ENCODE assay signal across 19 cellular contexts in genomic region chr11:88475991-88476418, GRCh38.
DNase-seq lines count a peak whose midpoint lies in the region; ATAC-seq, FAIRE-seq and TF ChIP-seq lines count a peak whose summit lies in the region.
"Had no signal": no experiment of that assay in that cellular context is flagged by ENCODE, and none has a peak within 500 bp of the region (broad histone marks: within the 10 kb centered on the region; RNA-seq: fewer than 3 reads in every experiment).

No MANE protein-coding gene starts in this region.

- H3K4me2 ChIP-seq in IMR-90 (ENCODE audit: low read depth, low read length) (peak overlapping the region; percentile 48), keratinocyte (ENCODE audit: control insufficient read depth, extremely low read depth, insufficient read depth, low read depth, low read length) (no peak overlapping the region)

- H3K4me1 Mint-ChIP-seq in activated naive CD8-positive, alpha-beta T cell treated with anti-CD3 and anti-CD28 coated beads, Interleukin-2, amount 50 U/mL, for 24 hours: no peaks in the 10 kb centered on the region
- H3K4me1 Mint-ChIP-seq: activated naive CD8-positive, alpha-beta T cell treated with anti-CD3 and anti-CD28 coated beads for 36 hours had no signal

- BruUV-seq in IMR-90 (replicated peaks; lab: Mats Ljungman, UMichigan): no TSS peak

- H3K36me3 ChIP-seq in IMR-90 (ENCODE audit: control insufficient read depth, insufficient read depth, low read length) (no peaks in the 10 kb centered on the region), bronchial epithelial cell (ENCODE audit: control insufficient read depth, insufficient read depth, low read length) (no peaks in the 10 kb centered on the region), keratinocyte (ENCODE audit: control insufficient read depth in 2 of 2, extremely low read depth in 1 of 2, insufficient read depth in 2 of 2, low read length in 2 of 2) (no peaks in the 10 kb centered on the region)
- H3K36me3 ChIP-seq: gastrocnemius medialis, Peyer's patch had no signal

- POLR2A ChIA-PET in IMR-90 (lab: Charles Lee; ENCODE audit: unreplicated experiment): no interaction called here

- peak overlapping the region; percentile 93 for H4K5ac ChIP-seq in IMR-90 (ENCODE audit: low read depth, low read length)

- H3K4me3 ChIP-seq in AG09309 (ENCODE audit: control insufficient read depth, low read depth, low read length): no peak overlapping the region
- no peak overlapping the region for H3K4me3 ChIP-seq in IMR-90 (ENCODE audit: insufficient read depth, low read depth, low read length)
- no peak overlapping the region for H3K4me3 ChIP-seq in bronchial epithelial cell (ENCODE audit: low read depth, low read length)
- H3K4me3 ChIP-seq in keratinocyte (ENCODE audit: control insufficient read depth in 2 of 3, extremely low read depth in 1 of 3, insufficient read depth in 2 of 3, low read depth in 1 of 3, low read length in 3 of 3): no peak overlapping the region
- H3K4me3 ChIP-seq: gastrocnemius medialis, lung, Peyer's patch had no signal

- no CpG with 5 or more reads among the region's 1 CpG for WGBS in IMR-90 (ENCODE audit: extremely low coverage in 2 of 2, insufficient read length in 1 of 2), 2 experiments

- H3K9me3 ChIP-seq in IMR-90 (ENCODE audit: control insufficient read depth, insufficient read depth, low read length) (no peaks in the 10 kb centered on the region), keratinocyte (ENCODE audit: control insufficient read depth, low read depth, low read length) (no peaks in the 10 kb centered on the region)
- H3K9me3 ChIP-seq: gastrocnemius medialis, Peyer's patch had no signal

- in situ Hi-C loops in IMR-90 (cut with MboI; ENCODE audit: low sequenced_read_pairs): no loop called here

- H2BK15ac ChIP-seq in IMR-90 (ENCODE audit: low read depth, low read length): peak overlapping the region; percentile 85

- TF ChIP-seq CTCF in AG09309 (IDR thresholded peaks at IDR 0.05; ENCODE audit: control insufficient read depth, insufficient read depth, low read depth, low read length, missing control alignments) (no peak), IMR-90 (conservative IDR thresholded peaks at IDR 0.05; ENCODE audit: low read depth, low read length) (no peak), bronchial epithelial cell (IDR thresholded peaks at IDR 0.05; ENCODE audit: insufficient read depth, low read length, severe bottlenecking) (no peak), keratinocyte (optimal IDR thresholded peaks at IDR 0.05 in 1 of 3, IDR thresholded peaks at IDR 0.05 in 1 of 3, conservative IDR thresholded peaks at IDR 0.05 in 1 of 3; ENCODE audit: extremely low read depth in 1 of 3, insufficient read depth in 2 of 3, low read length in 3 of 3) (no peak)

- peak overlapping the region; percentile 90 for H4K91ac ChIP-seq in IMR-90 (ENCODE audit: insufficient read depth, low read depth, low read length)

- peaks cover 1% of the 10 kb centered on the region for H3K27me3 Mint-ChIP-seq in activated naive CD8-positive, alpha-beta T cell treated with anti-CD3 and anti-CD28 coated beads, Interleukin-2, amount 50 U/mL, for 24 hours
- H3K27me3 Mint-ChIP-seq: activated naive CD8-positive, alpha-beta T cell treated with anti-CD3 and anti-CD28 coated beads for 36 hours; activated T-cell treated with anti-CD3 and anti-CD28 coated beads, Interleukin-2, amount 50 U/mL, for 24 hours; progenitor cell of endocrine pancreas had no signal

- CTCF ChIA-PET in IMR-90 (lab: Yijun Ruan, JAX): no interaction called here

- peak overlapping the region; percentile 94 for H2BK120ac ChIP-seq in IMR-90 (ENCODE audit: low read depth, low read length)

- H3K27me3 ChIP-seq in IMR-90 (ENCODE audit: control insufficient read depth, insufficient read depth, low read length) (no peaks in the 10 kb centered on the region), bronchial epithelial cell (ENCODE audit: control insufficient read depth, insufficient read depth, low read length) (no peaks in the 10 kb centered on the region), keratinocyte (ENCODE audit: control insufficient read depth, extremely low read depth, insufficient read depth, low read length) (no peaks in the 10 kb centered on the region)
- H3K27me3 ChIP-seq: gastrocnemius medialis, Peyer's patch had no signal

- peak overlapping the region; percentile 69; the same call in 1 of the 2 replicates for H3K56ac ChIP-seq in IMR-90 (ENCODE audit: extremely low read depth, insufficient read depth, low read length)

- intact Hi-C loops in IMR-90 (cut with micrococcal nuclease): no loop called here

- FAIRE-seq in bronchial epithelial cell (lab: Jason Lieb, UNC): no peak
- peak; percentile 26 for FAIRE-seq in keratinocyte (lab: Jason Lieb, UNC)
- FAIRE-seq: TTC549 had no signal

- peak overlapping the region; percentile 88 for H3K18ac ChIP-seq in IMR-90 (ENCODE audit: low read depth, low read length)

- peak overlapping the region; percentile 81 for H2AK5ac ChIP-seq in IMR-90 (ENCODE audit: low read depth, low read length)

- H3K36me3 Mint-ChIP-seq in activated naive CD8-positive, alpha-beta T cell treated with anti-CD3 and anti-CD28 coated beads, Interleukin-2, amount 50 U/mL, for 24 hours (ENCODE audit: low read depth): no peaks in the 10 kb centered on the region
- H3K36me3 Mint-ChIP-seq: activated naive CD8-positive, alpha-beta T cell treated with anti-CD3 and anti-CD28 coated beads for 36 hours; natural killer cell treated with Interleukin-12 subunit alpha and Interleukin-12 subunit beta and Interleukin-15 and Interleukin-18, amount 100 ng/mL, for 72 hours had no signal

- H2BK5ac ChIP-seq in IMR-90 (ENCODE audit: low read depth, low read length, poor library complexity, severe bottlenecking): peak overlapping the region; percentile 91

- H3K4ac ChIP-seq in IMR-90 (ENCODE audit: low read depth, low read length): peak overlapping the region; percentile 87

- H3K27ac Mint-ChIP-seq in activated naive CD8-positive, alpha-beta T cell treated with anti-CD3 and anti-CD28 coated beads, Interleukin-2, amount 50 U/mL, for 24 hours: no peak overlapping the region
- H3K27ac Mint-ChIP-seq: activated naive CD8-positive, alpha-beta T cell treated with anti-CD3 and anti-CD28 coated beads for 36 hours; activated T-cell treated with anti-CD3 and anti-CD28 coated beads, Interleukin-2, amount 50 U/mL, for 24 hours; natural killer cell treated with Interleukin-12 subunit alpha and Interleukin-12 subunit beta and Interleukin-15 and Interleukin-18, amount 100 ng/mL, for 72 hours; progenitor cell of endocrine pancreas had no signal

- DNase-seq in AG09309 (ENCODE audit: low read depth) (peak; percentile 40), IMR-90 (peak; percentile 66), bronchial epithelial cell (ENCODE audit: low read depth) (peak; percentile 30), keratinocyte (ENCODE audit: low read depth, low spot score) (no peak), NOMO-1 treated with DMSO at 0.1 percent for 48 hours (lab: John Stamatoyannopoulos, UW; ENCODE audit: unreplicated experiment) (no peak), iPS-NIHi7 (ENCODE audit: extremely low spot score) (no peak), ureter (ENCODE audit: low spot score) (no peak)
- DNase-seq in activated naive CD8-positive, alpha-beta T cell treated with anti-CD3 and anti-CD28 coated beads, Interleukin-2, amount 50 U/mL, for 24 hours: no peak
- DNase-seq: activated naive CD8-positive, alpha-beta T cell treated with anti-CD3 and anti-CD28 coated beads for 36 hours; activated T-cell treated with anti-CD3 and anti-CD28 coated beads, Interleukin-2, amount 50 U/mL, for 24 hours; gastrocnemius medialis; NCI-H1930; NCI-H510A treated with DMSO at 0.1 percent for 48 hours; Peyer's patch; stimulated activated naive CD4-positive, alpha-beta T cell treated with Interleukin-2 at 50 U/mL for 16 hours had no signal

- peak overlapping the region; percentile 67 to 70 for H4K8ac ChIP-seq in IMR-90 (ENCODE audit: low read depth in 2 of 2, low read length in 2 of 2)

- no peak overlapping the region for H3K4me3 Mint-ChIP-seq in activated naive CD8-positive, alpha-beta T cell treated with anti-CD3 and anti-CD28 coated beads, Interleukin-2, amount 50 U/mL, for 24 hours
- H3K4me3 Mint-ChIP-seq: activated naive CD8-positive, alpha-beta T cell treated with anti-CD3 and anti-CD28 coated beads for 36 hours; activated T-cell treated with anti-CD3 and anti-CD28 coated beads, Interleukin-2, amount 50 U/mL, for 24 hours; natural killer cell treated with Interleukin-12 subunit alpha and Interleukin-12 subunit beta and Interleukin-15 and Interleukin-18, amount 100 ng/mL, for 72 hours had no signal

- H3K9me3 Mint-ChIP-seq in activated naive CD8-positive, alpha-beta T cell treated with anti-CD3 and anti-CD28 coated beads, Interleukin-2, amount 50 U/mL, for 24 hours: no peaks in the 10 kb centered on the region
- H3K9me3 Mint-ChIP-seq: activated naive CD8-positive, alpha-beta T cell treated with anti-CD3 and anti-CD28 coated beads for 36 hours; activated T-cell treated with anti-CD3 and anti-CD28 coated beads, Interleukin-2, amount 50 U/mL, for 24 hours; natural killer cell treated with Interleukin-12 subunit alpha and Interleukin-12 subunit beta and Interleukin-15 and Interleukin-18, amount 100 ng/mL, for 72 hours had no signal

- ATAC-seq in IMR-90 (ENCODE audit: low read depth): peak; percentile 75
- no peak for ATAC-seq in activated naive CD8-positive, alpha-beta T cell treated with anti-CD3 and anti-CD28 coated beads, Interleukin-2, amount 50 U/mL, for 24 hours
- ATAC-seq: gastrocnemius medialis; natural killer cell treated with Interleukin-12 subunit alpha and Interleukin-12 subunit beta and Interleukin-15 and Interleukin-18, amount 100 ng/mL, for 72 hours had no signal

- dilution Hi-C loops in IMR-90 (cut with HindIII; ENCODE audit: low sequenced_read_pairs, unreplicated experiment) (no loop called here), keratinocyte (cut with MboI; ENCODE audit: extremely low pct_ligation_motif_present, low sequenced_read_pairs) (no loop called here)

- no peak overlapping the region for H3K9ac ChIP-seq in IMR-90 (ENCODE audit: low read depth, low read length)
- H3K9ac ChIP-seq in keratinocyte (ENCODE audit: control insufficient read depth, extremely low read depth, insufficient read depth, low read length): no peak overlapping the region

- H4K20me1 ChIP-seq in IMR-90 (ENCODE audit: insufficient read depth, low read length) (no peaks in the 10 kb centered on the region), keratinocyte (ENCODE audit: control insufficient read depth, extremely low read depth, insufficient read depth, low read length) (no peaks in the 10 kb centered on the region)

- H2AFZ ChIP-seq in IMR-90 (replicated peaks; ENCODE audit: low read length, poor library complexity) (peak overlapping the region; percentile 50), keratinocyte (ENCODE audit: control insufficient read depth, low read length) (no peak overlapping the region)

- H3K14ac ChIP-seq in IMR-90 (replicated peaks; ENCODE audit: low read depth, low read length): peak overlapping the region; percentile 85

- H3K23ac ChIP-seq in IMR-90 (ENCODE audit: low read depth, low read length): peak overlapping the region; percentile 91

- H3K79me2 ChIP-seq in keratinocyte (ENCODE audit: control insufficient read depth, insufficient read depth, low read length): no peaks in the 10 kb centered on the region

- H2BK20ac ChIP-seq in IMR-90 (ENCODE audit: low read depth, low read length): peak overlapping the region; percentile 97

- no peak for TF ChIP-seq POLR2A in IMR-90 (IDR thresholded peaks at IDR 0.05; ENCODE audit: low read depth, low read length)

- peak overlapping the region; percentile 17 for H2AK9ac ChIP-seq in IMR-90 (replicated peaks; ENCODE audit: low read depth, low read length, poor library complexity)

- H3K27ac ChIP-seq in IMR-90 (ENCODE audit: insufficient read depth, low read length) (peak overlapping the region; percentile 85), keratinocyte (ENCODE audit: control insufficient read depth, insufficient read depth, low read length) (no peak overlapping the region)
- H3K27ac ChIP-seq: gastrocnemius medialis, Peyer's patch had no signal

- TF ChIP-seq RAD21 in IMR-90 (IDR thresholded peaks at IDR 0.05; ENCODE audit: low read length): no peak

- H3K79me1 ChIP-seq in IMR-90 (ENCODE audit: low read depth in 1 of 2, low read length in 2 of 2): no peaks in the 10 kb centered on the region

- H3K9me1 ChIP-seq in IMR-90 (ENCODE audit: insufficient read depth, low read length) (peaks cover 7% of the 10 kb centered on the region), keratinocyte (ENCODE audit: control insufficient read depth, extremely low read depth, insufficient read depth, low read length) (no peaks in the 10 kb centered on the region)

- H3K4me1 ChIP-seq in IMR-90 (ENCODE audit: control insufficient read depth, insufficient read depth, low read length): peaks cover 10% of the 10 kb centered on the region
- peaks cover 15% of the 10 kb centered on the region for H3K4me1 ChIP-seq in keratinocyte (ENCODE audit: control insufficient read depth, extremely low read depth, insufficient read depth, low read length)
- H3K4me1 ChIP-seq: Peyer's patch had no signal

Comparison
In these comparisons a context has a peak if more than half of its experiments do, and no peak if none do; other contexts are left out.
1. DNase-seq: peak in AG09309 (single experiment), IMR-90 (single experiment) and bronchial epithelial cell (single experiment); none in keratinocyte (single experiment), NOMO-1 treated with DMSO at 0.1 percent for 48 hours (single experiment), activated naive CD8-positive, alpha-beta T cell treated with anti-CD3 and anti-CD28 coated beads, Interleukin-2, amount 50 U/mL, for 24 hours (single experiment), iPS-NIHi7 (single experiment) and ureter (single experiment).